Comparison of ENCODE assay signal across 1 cellular context in the genomic region with DNA sequence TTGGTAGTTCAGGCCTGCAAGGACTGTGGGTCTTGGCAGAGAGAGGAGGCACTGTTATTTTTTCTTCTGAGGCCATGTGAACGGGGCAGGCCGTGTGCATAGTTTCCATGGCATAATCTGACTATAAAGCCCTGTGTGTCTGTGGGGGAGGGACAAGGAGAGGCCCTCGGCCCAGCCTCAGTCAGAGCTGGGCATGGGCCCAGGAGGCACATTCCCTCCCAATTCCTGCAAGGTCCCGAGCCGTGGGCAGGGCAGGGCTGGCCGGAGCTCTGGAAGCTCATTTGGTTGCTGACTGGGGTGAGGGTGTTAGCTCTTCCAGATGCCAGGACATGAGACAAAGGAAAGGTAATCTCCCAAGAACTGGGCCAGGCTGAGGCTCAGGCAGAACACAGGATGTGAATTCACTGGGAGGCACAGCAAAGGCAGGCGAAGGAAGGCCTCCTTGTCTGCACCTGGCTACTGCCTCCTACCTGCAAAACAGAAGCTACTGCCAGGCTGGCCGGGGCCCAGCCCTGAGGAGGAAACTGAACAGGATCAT.
TF ChIP-seq lines count a peak whose summit lies in the region.

No MANE protein-coding gene starts in this region.

TF ChIP-seq in GM23338, 12 proteins besides CTCF, POLR2A, EP300 and RAD21 (continued from another document):
- TF ChIP-seq, protein P1, sequence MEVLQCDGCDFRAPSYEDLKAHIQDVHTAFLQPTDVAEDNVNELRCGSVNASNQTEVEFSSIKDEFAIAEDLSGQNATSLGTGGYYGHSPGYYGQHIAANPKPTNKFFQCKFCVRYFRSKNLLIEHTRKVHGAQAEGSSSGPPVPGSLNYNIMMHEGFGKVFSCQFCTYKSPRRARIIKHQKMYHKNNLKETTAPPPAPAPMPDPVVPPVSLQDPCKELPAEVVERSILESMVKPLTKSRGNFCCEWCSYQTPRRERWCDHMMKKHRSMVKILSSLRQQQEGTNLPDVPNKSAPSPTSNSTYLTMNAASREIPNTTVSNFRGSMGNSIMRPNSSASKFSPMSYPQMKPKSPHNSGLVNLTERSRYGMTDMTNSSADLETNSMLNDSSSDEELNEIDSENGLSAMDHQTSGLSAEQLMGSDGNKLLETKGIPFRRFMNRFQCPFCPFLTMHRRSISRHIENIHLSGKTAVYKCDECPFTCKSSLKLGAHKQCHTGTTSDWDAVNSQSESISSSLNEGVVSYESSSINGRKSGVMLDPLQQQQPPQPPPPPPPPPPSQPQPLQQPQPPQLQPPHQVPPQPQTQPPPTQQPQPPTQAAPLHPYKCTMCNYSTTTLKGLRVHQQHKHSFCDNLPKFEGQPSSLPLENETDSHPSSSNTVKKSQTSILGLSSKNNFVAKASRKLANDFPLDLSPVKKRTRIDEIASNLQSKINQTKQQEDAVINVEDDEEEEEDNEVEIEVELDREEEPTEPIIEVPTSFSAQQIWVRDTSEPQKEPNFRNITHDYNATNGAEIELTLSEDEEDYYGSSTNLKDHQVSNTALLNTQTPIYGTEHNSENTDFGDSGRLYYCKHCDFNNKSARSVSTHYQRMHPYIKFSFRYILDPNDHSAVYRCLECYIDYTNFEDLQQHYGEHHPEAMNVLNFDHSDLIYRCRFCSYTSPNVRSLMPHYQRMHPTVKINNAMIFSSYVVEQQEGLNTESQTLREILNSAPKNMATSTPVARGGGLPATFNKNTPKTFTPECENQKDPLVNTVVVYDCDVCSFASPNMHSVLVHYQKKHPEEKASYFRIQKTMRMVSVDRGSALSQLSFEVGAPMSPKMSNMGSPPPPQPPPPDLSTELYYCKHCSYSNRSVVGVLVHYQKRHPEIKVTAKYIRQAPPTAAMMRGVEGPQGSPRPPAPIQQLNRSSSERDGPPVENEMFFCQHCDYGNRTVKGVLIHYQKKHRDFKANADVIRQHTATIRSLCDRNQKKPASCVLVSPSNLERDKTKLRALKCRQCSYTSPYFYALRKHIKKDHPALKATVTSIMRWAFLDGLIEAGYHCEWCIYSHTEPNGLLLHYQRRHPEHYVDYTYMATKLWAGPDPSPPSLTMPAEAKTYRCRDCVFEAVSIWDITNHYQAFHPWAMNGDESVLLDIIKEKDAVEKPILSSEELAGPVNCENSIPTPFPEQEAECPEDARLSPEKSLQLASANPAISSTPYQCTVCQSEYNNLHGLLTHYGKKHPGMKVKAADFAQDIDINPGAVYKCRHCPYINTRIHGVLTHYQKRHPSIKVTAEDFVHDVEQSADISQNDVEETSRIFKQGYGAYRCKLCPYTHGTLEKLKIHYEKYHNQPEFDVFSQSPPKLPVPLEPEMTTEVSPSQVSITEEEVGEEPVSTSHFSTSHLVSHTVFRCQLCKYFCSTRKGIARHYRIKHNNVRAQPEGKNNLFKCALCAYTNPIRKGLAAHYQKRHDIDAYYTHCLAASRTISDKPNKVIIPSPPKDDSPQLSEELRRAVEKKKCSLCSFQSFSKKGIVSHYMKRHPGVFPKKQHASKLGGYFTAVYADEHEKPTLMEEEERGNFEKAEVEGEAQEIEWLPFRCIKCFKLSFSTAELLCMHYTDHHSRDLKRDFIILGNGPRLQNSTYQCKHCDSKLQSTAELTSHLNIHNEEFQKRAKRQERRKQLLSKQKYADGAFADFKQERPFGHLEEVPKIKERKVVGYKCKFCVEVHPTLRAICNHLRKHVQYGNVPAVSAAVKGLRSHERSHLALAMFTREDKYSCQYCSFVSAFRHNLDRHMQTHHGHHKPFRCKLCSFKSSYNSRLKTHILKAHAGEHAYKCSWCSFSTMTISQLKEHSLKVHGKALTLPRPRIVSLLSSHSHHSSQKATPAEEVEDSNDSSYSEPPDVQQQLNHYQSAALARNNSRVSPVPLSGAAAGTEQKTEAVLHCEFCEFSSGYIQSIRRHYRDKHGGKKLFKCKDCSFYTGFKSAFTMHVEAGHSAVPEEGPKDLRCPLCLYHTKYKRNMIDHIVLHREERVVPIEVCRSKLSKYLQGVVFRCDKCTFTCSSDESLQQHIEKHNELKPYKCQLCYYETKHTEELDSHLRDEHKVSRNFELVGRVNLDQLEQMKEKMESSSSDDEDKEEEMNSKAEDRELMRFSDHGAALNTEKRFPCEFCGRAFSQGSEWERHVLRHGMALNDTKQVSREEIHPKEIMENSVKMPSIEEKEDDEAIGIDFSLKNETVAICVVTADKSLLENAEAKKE (CRISPR knock-in tag; IDR thresholded peaks at IDR 0.05) = no peak
- TF ChIP-seq ZNF331 (CRISPR knock-in tag; IDR thresholded peaks at IDR 0.05; ENCODE audit: low read depth) (no peak), EZH2phosphoT487 (IDR thresholded peaks at IDR 0.05; ENCODE audit: unreplicated experiment) (no peak)
